ENCODE assay signal across 9 cellular contexts in genomic region chr5:72280655-72281069, GRCh38. TPM values are rescaled to one million over a fixed set of nuclear protein-coding genes. Genes with fewer than 3 reads are reported as not detected.
DNase-seq lines count a peak whose midpoint lies in the region; ATAC-seq and TF ChIP-seq lines count a peak whose summit lies in the region.
"Had no signal": no experiment of that assay in that cellular context is flagged by ENCODE, and none has a peak within 500 bp of the region (broad histone marks: within the 10 kb centered on the region; RNA-seq: fewer than 3 reads in every experiment).

No MANE protein-coding gene starts in this region.

- in situ Hi-C loops in G401 (cut with HindIII; ENCODE audit: low sequenced_read_pairs): no loop called here

- no peak for TF ChIP-seq POLR2A in esophagus squamous epithelium (IDR thresholded peaks at IDR 0.05)

- peaks cover 0 to 30% (median 0%) of the 10 kb centered on the region in 3 donors for H3K36me3 ChIP-seq in esophagus squamous epithelium

- H3K4me3 ChIP-seq in esophagus squamous epithelium: no peak overlapping the region

- peaks cover 0 to 33% (median 3%) of the 10 kb centered on the region in 3 donors for H3K4me1 ChIP-seq in esophagus squamous epithelium

- peak in 4 of 6 experiments; percentile 30 to 43 (median 36) for TF ChIP-seq CTCF in esophagus squamous epithelium (IDR thresholded peaks at IDR 0.05)

- DNase-seq in G401 (ENCODE audit: low spot score): peak; percentile 67
- DNase-seq in NCI-H69 (lab: John Stamatoyannopoulos, UW): peak; percentile 49
- DNase-seq in esophagus squamous epithelium (lab: John Stamatoyannopoulos, UW): no peak
- peak; percentile 48 for DNase-seq in putamen (ENCODE audit: low spot score)
- no peak for DNase-seq in middle frontal gyrus (ENCODE audit: extremely low spot score, low spot score)
- DNase-seq in kidney glomerular epithelial cell (lab: John Stamatoyannopoulos, UW): no peak
- DNase-seq in activated T-cell treated with anti-CD3 and anti-CD28 coated beads, Interleukin-2, amount 50 U/mL, for 72 hours: no peak
- DNase-seq: left cardiac atrium had no signal

- no peaks in the 10 kb centered on the region for H3K27me3 Mint-ChIP-seq in activated T-cell treated with anti-CD3 and anti-CD28 coated beads, Interleukin-2, amount 50 U/mL, for 72 hours (ENCODE audit: low read depth)

- H3K36me3 Mint-ChIP-seq in activated T-cell treated with anti-CD3 and anti-CD28 coated beads, Interleukin-2, amount 50 U/mL, for 72 hours (ENCODE audit: insufficient read depth in 2 of 2): peaks cover 9 to 43% of the 10 kb centered on the region in 2 donors

- no peaks in the 10 kb centered on the region for H3K9me3 ChIP-seq in esophagus squamous epithelium

- peaks cover 0 to 5% of the 10 kb centered on the region in 2 donors for H3K9me3 Mint-ChIP-seq in activated T-cell treated with anti-CD3 and anti-CD28 coated beads, Interleukin-2, amount 50 U/mL, for 72 hours

- peaks cover 9% of the 10 kb centered on the region for H3K4me1 Mint-ChIP-seq in activated T-cell treated with anti-CD3 and anti-CD28 coated beads, Interleukin-2, amount 50 U/mL, for 72 hours (ENCODE audit: low read depth)

- H3K27ac ChIP-seq in esophagus squamous epithelium: peak overlapping the region in 3 of 4 donors; percentile 57 to 72 (median 68)

- 30 to 44% methylated on average over 2 of the region's 2 CpGs for WGBS in esophagus squamous epithelium, 2 donors

- H3K27ac Mint-ChIP-seq in activated T-cell treated with anti-CD3 and anti-CD28 coated beads, Interleukin-2, amount 50 U/mL, for 72 hours: no peak overlapping the region

- no peak overlapping the region for H3K4me3 Mint-ChIP-seq in activated T-cell treated with anti-CD3 and anti-CD28 coated beads, Interleukin-2, amount 50 U/mL, for 72 hours

- H3K27me3 ChIP-seq in esophagus squamous epithelium: no peaks in the 10 kb centered on the region

- intact Hi-C loops in esophagus squamous epithelium (cut with DNase I): no loop called here

- no peak for ATAC-seq in GM18870 (IDR thresholded peaks at IDR 0.05; ENCODE audit: unreplicated experiment)
- ATAC-seq in activated T-cell treated with anti-CD3 and anti-CD28 coated beads, Interleukin-2, amount 50 U/mL, for 72 hours (replicated peaks in 1 of 2): no peak

RNA-seq across cellular contexts. Expression of gene MRPS27, which starts 39.4 kb away (rescaled TPM):
- total RNA-seq in G401 (2014; rRNA removed; shearing (Covaris generic)): 155 and 193 TPM in 2 replicates
- total RNA-seq in esophagus squamous epithelium: 10 to 100 TPM; 33.7 to 60.0 (median 53.9) TPM
- total RNA-seq in activated T-cell treated with anti-CD3 and anti-CD28 coated beads, Interleukin-2, amount 50 U/mL, for 72 hours: 10 to 100 TPM; 80.5 to 83.7 TPM

RNA-seq across cellular contexts. Expression of gene PTCD2, which starts 39.5 kb away (rescaled TPM):
- 13.2 and 19.9 TPM in 2 replicates for total RNA-seq in G401 (2014; rRNA removed; shearing (Covaris generic))
- total RNA-seq in esophagus squamous epithelium: 1 to 10 TPM; 3.1 to 8.7 (median 5.7) TPM
- total RNA-seq in activated T-cell treated with anti-CD3 and anti-CD28 coated beads, Interleukin-2, amount 50 U/mL, for 72 hours: 10 to 100 TPM; 13.8 to 19.9 TPM

Comparison
In these comparisons a context has a peak if more than half of its experiments do, and no peak if none do; other contexts are left out.
1. DNase-seq: peak in G401 (single experiment), NCI-H69 (single experiment) and putamen (single experiment); none in esophagus squamous epithelium (single experiment), middle frontal gyrus (single experiment), kidney glomerular epithelial cell (single experiment) and activated T-cell treated with anti-CD3 and anti-CD28 coated beads, Interleukin-2, amount 50 U/mL, for 72 hours (0 of 2).